ENCODE assay signal across 16 cellular contexts in the genomic region with DNA sequence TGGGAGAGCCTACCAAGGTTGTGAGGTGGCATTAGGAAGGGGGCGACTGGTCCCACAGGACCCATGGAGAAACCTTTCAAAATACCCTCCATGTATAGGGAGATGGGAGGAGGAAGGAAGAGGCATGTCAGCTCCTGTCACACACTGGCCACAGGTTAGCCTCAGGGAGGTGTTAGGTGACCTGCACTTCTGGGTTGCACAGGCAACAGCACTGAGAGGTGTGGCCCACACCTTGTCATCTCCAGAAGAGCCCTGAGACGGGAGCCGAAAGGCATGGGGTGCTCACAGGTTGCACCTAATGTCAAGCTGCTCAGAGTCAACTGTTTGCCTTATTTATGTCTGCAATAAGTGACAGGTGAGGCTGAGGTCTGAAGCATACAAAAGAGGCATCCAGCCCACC. TPM values are rescaled to one million over a fixed set of nuclear protein-coding genes. Genes with fewer than 3 reads are reported as not detected.
DNase-seq lines count a peak whose midpoint lies in the region; ATAC-seq lines count a peak whose summit lies in the region.
"Had no signal": no experiment of that assay in that cellular context is flagged by ENCODE, and none has a peak within 500 bp of the region (broad histone marks: within the 10 kb centered on the region; RNA-seq: fewer than 3 reads in every experiment).

No MANE protein-coding gene starts in this region.

- H3K27ac Mint-ChIP-seq in stimulated activated effector memory CD8-positive, alpha-beta T cell treated with anti-CD3 and anti-CD28 coated beads, Interleukin-12 subunit alpha, Interleukin-12 subunit beta, amount 100 ng/mL, for 72 hours: no peak overlapping the region
- H3K27ac Mint-ChIP-seq: H9 had no signal

- H4K20me1 ChIP-seq in BLaER1 treated with 17β-estradiol and CSF1 and Interleukin-3, amounts not matched to agents 10 nM and 100 nM: no peaks in the 10 kb centered on the region

- H3K4me1 ChIP-seq in BLaER1 treated with 17β-estradiol and CSF1 and Interleukin-3, amounts not matched to agents 10 nM and 100 nM: peaks cover 22 to 34% (median 25%) of the 10 kb centered on the region in 10 experiments

- DNase-seq in NCI-H69 (lab: John Stamatoyannopoulos, UW): peak; percentile 15
- DNase-seq in stimulated activated effector memory CD8-positive, alpha-beta T cell treated with anti-CD3 and anti-CD28 coated beads, Interleukin-12 subunit alpha, Interleukin-12 subunit beta, amount 100 ng/mL, for 72 hours (ENCODE audit: low spot score in 2 of 2): no peak
- DNase-seq in amniotic stem cell (lab: John Stamatoyannopoulos, UW): no peak
- DNase-seq in SHP77 (lab: John Stamatoyannopoulos, UW): no peak
- no peak for DNase-seq in NOMO-1 (lab: John Stamatoyannopoulos, UW; ENCODE audit: unreplicated experiment in 2 of 2)
- DNase-seq: ACHN; AML-193; Calu3; CD4-positive, alpha-beta memory T cell; DMS53; H9; NCI-H1930; NCI-H774 had no signal

- peak overlapping the region; percentile 9 to 86 (median 66); a peak in 19 of 22 replicates for H3K27ac ChIP-seq in BLaER1 treated with 17β-estradiol and CSF1 and Interleukin-3, amounts not matched to agents 10 nM and 100 nM

- peak; percentile 88 for ATAC-seq in esophagus mucosa
- peak; percentile 56 for ATAC-seq in stimulated activated effector memory CD8-positive, alpha-beta T cell treated with anti-CD3 and anti-CD28 coated beads, Interleukin-12 subunit alpha, Interleukin-12 subunit beta, amount 100 ng/mL, for 72 hours
- ATAC-seq: Panc1 had no signal

- H3K36me3 Mint-ChIP-seq in stimulated activated effector memory CD8-positive, alpha-beta T cell treated with anti-CD3 and anti-CD28 coated beads, Interleukin-12 subunit alpha, Interleukin-12 subunit beta, amount 100 ng/mL, for 72 hours: no peaks in the 10 kb centered on the region
- H3K36me3 Mint-ChIP-seq: CD4-positive, alpha-beta memory T cell had no signal

- no peaks in the 10 kb centered on the region for H3K4me1 Mint-ChIP-seq in stimulated activated effector memory CD8-positive, alpha-beta T cell treated with anti-CD3 and anti-CD28 coated beads, Interleukin-12 subunit alpha, Interleukin-12 subunit beta, amount 100 ng/mL, for 72 hours
- H3K4me1 Mint-ChIP-seq: CD4-positive, alpha-beta memory T cell had no signal

- no peaks in the 10 kb centered on the region for H3K27me3 ChIP-seq in BLaER1 treated with 17β-estradiol and CSF1 and Interleukin-3, amounts not matched to agents 10 nM and 100 nM

- H3K4me3 Mint-ChIP-seq in stimulated activated effector memory CD8-positive, alpha-beta T cell treated with anti-CD3 and anti-CD28 coated beads, Interleukin-12 subunit alpha, Interleukin-12 subunit beta, amount 100 ng/mL, for 72 hours: no peak overlapping the region
- H3K4me3 Mint-ChIP-seq: CD4-positive, alpha-beta memory T cell; H9 had no signal

- H3K4me2 ChIP-seq in BLaER1 treated with 17β-estradiol and CSF1 and Interleukin-3, amounts not matched to agents 10 nM and 100 nM: peak overlapping the region; percentile 67 to 89 (median 72); a peak in 19 of 22 replicates

- H3K36me3 ChIP-seq in BLaER1 treated with 17β-estradiol and CSF1 and Interleukin-3, amounts not matched to agents 10 nM and 100 nM: no peaks in the 10 kb centered on the region

- no peak overlapping the region for H3K4me3 ChIP-seq in BLaER1 treated with 17β-estradiol and CSF1 and Interleukin-3, amounts not matched to agents 10 nM and 100 nM

- H3K9ac ChIP-seq in BLaER1 treated with 17β-estradiol and CSF1 and Interleukin-3, amounts not matched to agents 10 nM and 100 nM: no peak overlapping the region

- no peaks in the 10 kb centered on the region for H3K9me3 ChIP-seq in BLaER1 treated with 17β-estradiol and CSF1 and Interleukin-3, amounts not matched to agents 10 nM and 100 nM (replicated peaks in 1 of 11)

- no peaks in the 10 kb centered on the region for H3K9me3 Mint-ChIP-seq in stimulated activated effector memory CD8-positive, alpha-beta T cell treated with anti-CD3 and anti-CD28 coated beads, Interleukin-12 subunit alpha, Interleukin-12 subunit beta, amount 100 ng/mL, for 72 hours
- H3K9me3 Mint-ChIP-seq: CD4-positive, alpha-beta memory T cell; H9 had no signal

RNA-seq across cellular contexts. Expression of a gene that starts 14.6 kb away (rescaled TPM):
- total RNA-seq in esophagus mucosa: 33.3 TPM
